Comparison of ENCODE assay signal across 1 cellular context in genomic region chr1:157045251-157046218, GRCh38.
A peak's percentile ranks its signal among the peaks of the same experiment; 100 is the strongest.
TF ChIP-seq lines count a peak whose summit lies in the region.

Gene ARHGEF11, minus strand, starts transcription at chr1:157045742. Its CDS starts 1,412 bp downstream, at chr1:157044330.

TF ChIP-seq in H1, 55 proteins besides CTCF, POLR2A, EP300 and RAD21 (continued from another document):
- no peak for TF ChIP-seq POU5F1 (IDR thresholded peaks at IDR 0.05; ENCODE audit: low read depth, low read length)
- TF ChIP-seq RFX5 (IDR thresholded peaks at IDR 0.05; ENCODE audit: borderline replicate concordance, low read depth, low read length), result no peak
- peak; percentile 87; the same call in 1 of the 2 replicates for TF ChIP-seq EGR1 (IDR thresholded peaks at IDR 0.05; ENCODE audit: borderline replicate concordance, low read depth, low read length)
- peak; percentile 65 for TF ChIP-seq TAF7 (optimal IDR thresholded peaks at IDR 0.05; ENCODE audit: borderline replicate concordance, low read depth, low read length)
- no peak for TF ChIP-seq KDM5A (IDR thresholded peaks at IDR 0.05; ENCODE audit: low read length)
- TF ChIP-seq ASH2L (IDR thresholded peaks at IDR 0.05; ENCODE audit: low read length), result peak; percentile 68
- TF ChIP-seq SP2 (IDR thresholded peaks at IDR 0.05; ENCODE audit: low read length), result no peak
- TF ChIP-seq SIN3A (conservative IDR thresholded peaks at IDR 0.05 in 1 of 2, IDR thresholded peaks at IDR 0.05 in 1 of 2; ENCODE audit: low read depth in 1 of 2, low read length in 2 of 2), result no peak
- no peak for TF ChIP-seq KDM1A (IDR thresholded peaks at IDR 0.05; ENCODE audit: borderline replicate concordance, low read length)
- TF ChIP-seq BACH1 (IDR thresholded peaks at IDR 0.05; ENCODE audit: low read length), result no peak
- TF ChIP-seq HDAC2 (IDR thresholded peaks at IDR 0.05; ENCODE audit: borderline replicate concordance in 1 of 2, low read depth in 2 of 2, low read length in 2 of 2), result peak in 1 of 2 experiments; percentile 44; a peak in 1 of 4 replicates
